Comparison of ENCODE assay signal across 18 cellular contexts in genomic region chr1:30817548-30817947, GRCh38. TPM values are rescaled to one million over a fixed set of nuclear protein-coding genes. Genes with fewer than 3 reads are reported as not detected.
DNase-seq lines count a peak whose midpoint lies in the region; ATAC-seq and TF ChIP-seq lines count a peak whose summit lies in the region.
"Had no signal": no experiment of that assay in that cellular context is flagged by ENCODE, and none has a peak within 500 bp of the region (broad histone marks: within the 10 kb centered on the region; RNA-seq: fewer than 3 reads in every experiment).

No MANE protein-coding gene starts in this region.

- TF ChIP-seq CTCF in brain (conservative IDR thresholded peaks at IDR 0.05) (no peak), gastroesophageal sphincter (IDR thresholded peaks at IDR 0.05) (no peak), tibial nerve (IDR thresholded peaks at IDR 0.05) (no peak)

- H2BK5ac ChIP-seq in neuronal stem cell (ENCODE audit: low read length) = peak overlapping the region; percentile 48

- H3K9me3 ChIP-seq in gastroesophageal sphincter = no peaks in the 10 kb centered on the region
- H3K9me3 ChIP-seq in neuronal stem cell (replicated peaks in 1 of 2; ENCODE audit: control insufficient read depth in 2 of 2, insufficient read depth in 1 of 2, low read depth in 1 of 2, low read length in 2 of 2) = no peaks in the 10 kb centered on the region
- H3K9me3 ChIP-seq in tibial nerve = no peaks in the 10 kb centered on the region
- H3K9me3 ChIP-seq: SJSA1 had no signal

- H4K8ac ChIP-seq in neuronal stem cell (ENCODE audit: low read depth, low read length) = no peak overlapping the region

- H3K36me3 Mint-ChIP-seq in brain = no peaks in the 10 kb centered on the region

- peak overlapping the region; percentile 64 for H4K91ac ChIP-seq in neuronal stem cell (ENCODE audit: low read depth, low read length, poor library complexity)

- ATAC-seq in gastroesophageal sphincter = no peak

- TF ChIP-seq POLR2A in gastroesophageal sphincter (IDR thresholded peaks at IDR 0.05) (no peak), tibial nerve (IDR thresholded peaks at IDR 0.05) (no peak)

- no peak overlapping the region for H3K23ac ChIP-seq in neuronal stem cell (ENCODE audit: low read depth, low read length, poor library complexity)

- no peak overlapping the region for H3K4me3 Mint-ChIP-seq in brain

- no peaks in the 10 kb centered on the region for H3K27me3 ChIP-seq in gastroesophageal sphincter
- no peaks in the 10 kb centered on the region for H3K27me3 ChIP-seq in neuronal stem cell (ENCODE audit: control insufficient read depth in 3 of 3, insufficient read depth in 3 of 3, low read depth in 1 of 3, low read length in 3 of 3)
- H3K27me3 ChIP-seq in tibial nerve = no peaks in the 10 kb centered on the region
- H3K27me3 ChIP-seq: SJSA1 had no signal

- H2BK15ac ChIP-seq in neuronal stem cell (ENCODE audit: low read length) = peak overlapping the region; percentile 81

- H3K36me3 ChIP-seq in gastroesophageal sphincter (no peaks in the 10 kb centered on the region), neuronal stem cell (replicated peaks in 1 of 2; ENCODE audit: control insufficient read depth in 2 of 2, insufficient read depth in 2 of 2, low read length in 2 of 2) (no peaks in the 10 kb centered on the region), tibial nerve (no peaks in the 10 kb centered on the region)
- H3K36me3 ChIP-seq: SJSA1 had no signal

- DNase-seq in neuronal stem cell (ENCODE audit: low spot score) = no peak
- no peak for DNase-seq in tibial nerve (ENCODE audit: low spot score in 2 of 2)
- DNase-seq in cerebellum (ENCODE audit: low spot score) = no peak
- DNase-seq in NCI-H2107 treated with DMSO at 0.1 percent for 48 hours (lab: John Stamatoyannopoulos, UW; ENCODE audit: unreplicated experiment) = no peak
- DNase-seq in HuH-7.5 (ENCODE audit: low spot score) = no peak
- DNase-seq: DMS 273 treated with DMSO at 0.1 percent for 48 hours, GOT3, KBM-7, NCI-H1436, NCI-H2029 treated with DMSO at 0.1 percent for 48 hours, NCI-H774, PC-3 had no signal

- 80% methylated on average over 1 of the region's 3 CpGs; no CpG with 5 or more reads in 1 of the 2 donors for WGBS in gastroesophageal sphincter (ENCODE audit: low coverage in 1 of 2), 2 donors
- no CpG with 5 or more reads among the region's 3 CpGs for WGBS in neuronal stem cell (ENCODE audit: extremely low coverage in 2 of 2, insufficient read length in 2 of 2, insufficient replicate concordance in 1 of 2), 2 donors
- WGBS in tibial nerve, 2 donors = 52 to 55% methylated on average over 3 of the region's 3 CpGs

- H3K27me3 Mint-ChIP-seq in brain = peaks cover 4% of the 10 kb centered on the region

- H2BK12ac ChIP-seq in neuronal stem cell (ENCODE audit: low read length) = no peak overlapping the region

- no peaks in the 10 kb centered on the region for H3K79me1 ChIP-seq in neuronal stem cell (ENCODE audit: low read depth, low read length)

- H3K4me2 ChIP-seq in neuronal stem cell (ENCODE audit: insufficient read depth, low read length, poor library complexity, severe bottlenecking) = no peak overlapping the region

- H2AFZ ChIP-seq in neuronal stem cell (ENCODE audit: low read length) = no peak overlapping the region

- peak overlapping the region; percentile 2 for H3K4ac ChIP-seq in neuronal stem cell (ENCODE audit: low read length)

- peak overlapping the region; percentile 3 for H3K14ac ChIP-seq in neuronal stem cell (ENCODE audit: low read length)

- no peak overlapping the region for H3K9ac ChIP-seq in neuronal stem cell (ENCODE audit: low read depth, low read length, poor library complexity)

- peak overlapping the region; percentile 10 for H2BK120ac ChIP-seq in neuronal stem cell (ENCODE audit: low read depth, low read length)

- peak overlapping the region; percentile 86 for H2AK5ac ChIP-seq in neuronal stem cell (ENCODE audit: low read depth, low read length)

- H3K18ac ChIP-seq in neuronal stem cell (ENCODE audit: low read length) = peak overlapping the region; percentile 53

- peaks cover 0 to 8% (median 0%) of the 10 kb centered on the region in 5 experiments for H3K9me3 Mint-ChIP-seq in brain

- peak overlapping the region in 3 of 5 experiments; percentile 91 to 96 (median 92) for H3K27ac Mint-ChIP-seq in brain

- H3K4me3 ChIP-seq in gastroesophageal sphincter = no peak overlapping the region
- peak overlapping the region in 1 of 2 donors; percentile 1 for H3K4me3 ChIP-seq in neuronal stem cell (ENCODE audit: low read length in 2 of 2)
- no peak overlapping the region for H3K4me3 ChIP-seq in tibial nerve
- H3K4me3 ChIP-seq: SJSA1 had no signal

- no peaks in the 10 kb centered on the region for H3K4me1 Mint-ChIP-seq in brain

- TF ChIP-seq EP300 in gastroesophageal sphincter (IDR thresholded peaks at IDR 0.05) (no peak), tibial nerve (IDR thresholded peaks at IDR 0.05) (no peak)

- H3K27ac ChIP-seq in gastroesophageal sphincter (peak overlapping the region in 3 of 4 donors; percentile 73 to 92 (median 85)), neuronal stem cell (replicated peaks; ENCODE audit: low read length) (no peak overlapping the region), tibial nerve (peak overlapping the region; percentile 29 to 98 (median 75))
- H3K27ac ChIP-seq: C4-2B, HL-60 had no signal

- H3K4me1 ChIP-seq in gastroesophageal sphincter = peaks cover 0 to 68% (median 12%) of the 10 kb centered on the region in 3 donors
- H3K4me1 ChIP-seq in neuronal stem cell (ENCODE audit: control insufficient read depth in 2 of 2, insufficient read depth in 1 of 2, low read depth in 1 of 2, low read length in 2 of 2) = peaks cover 34 to 58% of the 10 kb centered on the region in 2 donors
- peaks cover 0 to 68% (median 14%) of the 10 kb centered on the region in 4 donors for H3K4me1 ChIP-seq in tibial nerve

RNA-seq across cellular contexts. Expression of gene LAPTM5, which starts 60.0 kb away (rescaled TPM):
- 35.0 TPM for polyA plus RNA-seq in brain (ENCODE audit: insufficient read depth, low read depth, low replicate concordance)
- total RNA-seq in gastroesophageal sphincter (10 to 100 TPM in 3 of 4 donors, 1 to 10 TPM in 1; 8.9 to 75.4 (median 40.4) TPM), tibial nerve (10 to 100 TPM; 21.1 to 67.8 (median 43.1) TPM), cerebellum (7.8 TPM)
- 0.15 TPM for polyA plus RNA-seq in neuronal stem cell (2013, experiment 1 of 2)
- 0.10 TPM for polyA plus RNA-seq in neuronal stem cell (2013, experiment 2 of 2)
- total RNA-seq: NCI-H460, PC-3, SJSA1 had no signal
